ENCODE assay signal across 13 cellular contexts in genomic region chr19:5677597-5677996, GRCh38. TPM values are rescaled to one million over a fixed set of nuclear protein-coding genes. Genes with fewer than 3 reads are reported as not detected.
"Had no signal": no experiment of that assay in that cellular context is flagged by ENCODE, and none has a peak within 500 bp of the region (broad histone marks: within the 10 kb centered on the region; RNA-seq: fewer than 3 reads in every experiment).

No MANE protein-coding gene starts in this region.

- H3K9me3 Mint-ChIP-seq: activated CD4-positive, alpha-beta memory T cell treated with anti-CD3 and anti-CD28 coated beads for 36 hours; activated naive CD4-positive, alpha-beta T cell treated with anti-CD3 and anti-CD28 coated beads for 36 hours had no signal

- H3K27ac Mint-ChIP-seq: activated CD4-positive, alpha-beta memory T cell treated with anti-CD3 and anti-CD28 coated beads for 36 hours; activated naive CD4-positive, alpha-beta T cell treated with anti-CD3 and anti-CD28 coated beads for 36 hours had no signal

- H3K4me3 Mint-ChIP-seq: activated CD4-positive, alpha-beta memory T cell treated with anti-CD3 and anti-CD28 coated beads for 36 hours; activated naive CD4-positive, alpha-beta T cell treated with anti-CD3 and anti-CD28 coated beads for 36 hours had no signal

- H3K27me3 Mint-ChIP-seq: activated CD4-positive, alpha-beta memory T cell treated with anti-CD3 and anti-CD28 coated beads for 36 hours had no signal

- ATAC-seq: pancreas had no signal

- DNase-seq: activated CD4-positive, alpha-beta memory T cell treated with anti-CD3 and anti-CD28 coated beads for 36 hours; activated CD8-positive, alpha-beta memory T cell treated with anti-CD3 and anti-CD28 coated beads, Interleukin-2, amount 50 U/mL, for 4 hours; activated naive CD4-positive, alpha-beta T cell treated with anti-CD3 and anti-CD28 coated beads for 36 hours; dorsolateral prefrontal cortex; kidney; left ventricle myocardium inferior; mesenchymal stem cell; stimulated activated CD4-positive, alpha-beta T cell treated with anti-CD3 and anti-CD28 coated beads, Interleukin-4, amount 100 ng/mL, for 1 hour; stimulated activated CD8-positive, alpha-beta memory T cell treated with anti-CD3 and anti-CD28 coated beads, Interleukin-4, amount 100 ng/mL, for 48 hours had no signal

RNA-seq across cellular contexts. Expression of gene CATSPERD, which starts 42.8 kb away (rescaled TPM):
- total RNA-seq: activated CD4-positive, alpha-beta memory T cell treated with anti-CD3 and anti-CD28 coated beads for 36 hours; activated naive CD4-positive, alpha-beta T cell treated with anti-CD3 and anti-CD28 coated beads for 36 hours; chondrocyte; dorsolateral prefrontal cortex; hepatocyte; kidney; left ventricle myocardium inferior; pancreas; urinary bladder had no signal
